In genomic region chr16:4414187-4414909, GRCh38 we compare ENCODE assay signal across 8 cellular contexts. TPM values are rescaled to one million over a fixed set of nuclear protein-coding genes. Genes with fewer than 3 reads are reported as not detected.
DNase-seq lines count a peak whose midpoint lies in the region; ATAC-seq and TF ChIP-seq lines count a peak whose summit lies in the region.

No MANE protein-coding gene starts in this region.

- H3K4me1 Mint-ChIP-seq in activated naive CD4-positive, alpha-beta T cell treated with anti-CD3 and anti-CD28 coated beads, Interleukin-2, amount 10 ng/mL, durations not matched to agents 7 days and 5 days: peaks cover 58% of the 10 kb centered on the region
- peaks cover 26% of the 10 kb centered on the region for H3K4me1 Mint-ChIP-seq in chondrocyte (ENCODE audit: low read depth)

- ATAC-seq in GM21737 (IDR thresholded peaks at IDR 0.05; ENCODE audit: unreplicated experiment): peak; percentile 54

- peak overlapping the region; percentile 96 for H3K27ac Mint-ChIP-seq in activated naive CD4-positive, alpha-beta T cell treated with anti-CD3 and anti-CD28 coated beads, Interleukin-2, amount 10 ng/mL, durations not matched to agents 7 days and 5 days
- no peak overlapping the region for H3K27ac Mint-ChIP-seq in chondrocyte (ENCODE audit: unreplicated experiment)

- peaks cover 12% of the 10 kb centered on the region for H3K27me3 Mint-ChIP-seq in activated naive CD4-positive, alpha-beta T cell treated with anti-CD3 and anti-CD28 coated beads, Interleukin-2, amount 10 ng/mL, durations not matched to agents 7 days and 5 days
- no peaks in the 10 kb centered on the region for H3K27me3 Mint-ChIP-seq in chondrocyte (ENCODE audit: low read depth)

- no peaks in the 10 kb centered on the region for H3K9me3 Mint-ChIP-seq in activated naive CD4-positive, alpha-beta T cell treated with anti-CD3 and anti-CD28 coated beads, Interleukin-2, amount 10 ng/mL, durations not matched to agents 7 days and 5 days
- no peaks in the 10 kb centered on the region for H3K9me3 Mint-ChIP-seq in chondrocyte (ENCODE audit: low read depth)

- TF ChIP-seq CTCF in GM12864 (IDR thresholded peaks at IDR 0.05; ENCODE audit: low read depth, low read length, missing control alignments) (no peak), chondrocyte (IDR thresholded peaks at IDR 0.05) (no peak)

- peaks cover 32% of the 10 kb centered on the region for H3K36me3 Mint-ChIP-seq in activated naive CD4-positive, alpha-beta T cell treated with anti-CD3 and anti-CD28 coated beads, Interleukin-2, amount 10 ng/mL, durations not matched to agents 7 days and 5 days
- H3K36me3 Mint-ChIP-seq in chondrocyte (ENCODE audit: low read depth): peaks cover 2% of the 10 kb centered on the region

- H3K4me3 Mint-ChIP-seq in activated naive CD4-positive, alpha-beta T cell treated with anti-CD3 and anti-CD28 coated beads, Interleukin-2, amount 10 ng/mL, durations not matched to agents 7 days and 5 days: peak overlapping the region; percentile 82
- H3K4me3 Mint-ChIP-seq in chondrocyte (ENCODE audit: unreplicated experiment): no peak overlapping the region

- CTCF ChIA-PET in activated naive CD4-positive, alpha-beta T cell treated with anti-CD3 and anti-CD28 coated beads, Interleukin-2, amount 10 ng/mL, durations not matched to agents 7 days and 5 days (lab: Charles Lee): interaction anchor here (1.2 to 6.5 kb wide), 3 partner anchors 10 to 92 kb away, joined by 3 to 38 read pairs (median 4); partner anchors contain the start of gene HMOX2

- peak overlapping the region; percentile 97 for H3K4me3 ChIP-seq in GM12864 (ENCODE audit: low read depth, low read length)

- DNase-seq in GM12864 (ENCODE audit: low read depth) (peak; percentile 98), NCI-H774 (lab: John Stamatoyannopoulos, UW) (peak; percentile 37), chondrocyte (ENCODE audit: low spot score) (no peak), MV-4-11 (lab: John Stamatoyannopoulos, UW) (no peak), OCI-M1 (lab: John Stamatoyannopoulos, UW) (no peak)
- DNase-seq in activated naive CD4-positive, alpha-beta T cell treated with anti-CD3 and anti-CD28 coated beads, Interleukin-2, amount 10 ng/mL, durations not matched to agents 7 days and 5 days: peak; percentile 94
- peak; percentile 61 to 68 for DNase-seq in stimulated activated CD4-positive, alpha-beta T cell treated with anti-CD3 and anti-CD28 coated beads, Interleukin-2, amount 100 ng/mL, for 48 hours

RNA-seq across cellular contexts. Expression of gene CORO7, which starts 2.0 kb away (rescaled TPM):
- 18.8 to 26.0 TPM (median 24.6 TPM) in 3 replicates for total RNA-seq in chondrocyte

RNA-seq across cellular contexts. Expression of gene DNAJA3, which starts 11.3 kb away (rescaled TPM):
- 27.5 to 28.0 TPM (median 27.8 TPM) in 3 replicates for total RNA-seq in chondrocyte

RNA-seq across cellular contexts. Expression of gene VASN, which starts 42.7 kb away (rescaled TPM):
- 79.7 to 82.0 TPM (median 81.8 TPM) in 3 replicates for total RNA-seq in chondrocyte

Comparison
In these comparisons a context has a peak if more than half of its experiments do, and no peak if none do; other contexts are left out.
1. DNase-seq: peak in GM12864 (single experiment), NCI-H774 (single experiment), activated naive CD4-positive, alpha-beta T cell treated with anti-CD3 and anti-CD28 coated beads, Interleukin-2, amount 10 ng/mL, durations not matched to agents 7 days and 5 days (single experiment) and stimulated activated CD4-positive, alpha-beta T cell treated with anti-CD3 and anti-CD28 coated beads, Interleukin-2, amount 100 ng/mL, for 48 hours (2 of 2); none in chondrocyte (single experiment), MV-4-11 (single experiment) and OCI-M1 (single experiment).